ENCODE assay signal across 11 cellular contexts in genomic region chr5:141608557-141608956, GRCh38. TPM values are rescaled to one million over a fixed set of nuclear protein-coding genes. Genes with fewer than 3 reads are reported as not detected.
DNase-seq lines count a peak whose midpoint lies in the region; ATAC-seq and TF ChIP-seq lines count a peak whose summit lies in the region.
"Had no signal": no experiment of that assay in that cellular context is flagged by ENCODE, and none has a peak within 500 bp of the region (broad histone marks: within the 10 kb centered on the region; RNA-seq: fewer than 3 reads in every experiment).

No MANE protein-coding gene starts in this region.

- TF ChIP-seq CTCF in mucosa of descending colon (IDR thresholded peaks at IDR 0.05): no peak
- TF ChIP-seq CTCF in ascending aorta (IDR thresholded peaks at IDR 0.05): no peak

- H3K4me3 Mint-ChIP-seq in CD4-positive, CD25-positive, alpha-beta regulatory T cell: peak overlapping the region; percentile 65 to 82 (median 78)
- H3K4me3 Mint-ChIP-seq in central memory CD8-positive, alpha-beta T cell: peak overlapping the region; percentile 71
- peak overlapping the region; percentile 75 for H3K4me3 Mint-ChIP-seq in natural killer cell treated with Interleukin-12 subunit alpha and Interleukin-12 subunit beta and Interleukin-15 and Interleukin-18, amount 100 ng/mL, for 72 hours

- no peaks in the 10 kb centered on the region for H3K9me3 Mint-ChIP-seq in CD4-positive, CD25-positive, alpha-beta regulatory T cell
- no peaks in the 10 kb centered on the region for H3K9me3 Mint-ChIP-seq in central memory CD8-positive, alpha-beta T cell
- no peaks in the 10 kb centered on the region for H3K9me3 Mint-ChIP-seq in natural killer cell treated with Interleukin-12 subunit alpha and Interleukin-12 subunit beta and Interleukin-15 and Interleukin-18, amount 100 ng/mL, for 72 hours

- H3K9me3 ChIP-seq in CD4-positive, CD25-positive, alpha-beta regulatory T cell (ENCODE audit: control insufficient read depth in 2 of 2, low read length in 2 of 2): no peaks in the 10 kb centered on the region
- no peaks in the 10 kb centered on the region for H3K9me3 ChIP-seq in KOPT-K1 (ENCODE audit: insufficient read depth, low read length, poor library complexity, severe bottlenecking)
- H3K9me3 ChIP-seq in mucosa of descending colon: no peaks in the 10 kb centered on the region
- no peaks in the 10 kb centered on the region for H3K9me3 ChIP-seq in ascending aorta

- peaks cover 93% of the 10 kb centered on the region for H3K4me1 ChIP-seq in CD4-positive, CD25-positive, alpha-beta regulatory T cell (ENCODE audit: control insufficient read depth, insufficient read depth, low read length, poor library complexity, severe bottlenecking)
- H3K4me1 ChIP-seq in mucosa of descending colon (ENCODE audit: low read depth) (peaks cover 13% of the 10 kb centered on the region), ascending aorta (peaks cover 11 to 28% of the 10 kb centered on the region in 2 donors)

- peaks cover 17% of the 10 kb centered on the region for H3K36me3 Mint-ChIP-seq in CD4-positive, CD25-positive, alpha-beta regulatory T cell
- peaks cover 19% of the 10 kb centered on the region for H3K36me3 Mint-ChIP-seq in central memory CD8-positive, alpha-beta T cell (ENCODE audit: insufficient read depth)
- peaks cover 11% of the 10 kb centered on the region for H3K36me3 Mint-ChIP-seq in natural killer cell treated with Interleukin-12 subunit alpha and Interleukin-12 subunit beta and Interleukin-15 and Interleukin-18, amount 100 ng/mL, for 72 hours

- DNase-seq in CD4-positive, CD25-positive, alpha-beta regulatory T cell: no peak
- DNase-seq in central memory CD8-positive, alpha-beta T cell (ENCODE audit: low spot score in 2 of 2): no peak
- no peak for DNase-seq in natural killer cell treated with Interleukin-12 subunit alpha and Interleukin-12 subunit beta and Interleukin-15 and Interleukin-18, amount 100 ng/mL, for 72 hours (ENCODE audit: low spot score)
- DNase-seq in mucosa of descending colon (no peak), ascending aorta (ENCODE audit: low spot score in 2 of 2) (no peak)
- DNase-seq in stimulated activated CD4-positive, alpha-beta T cell treated with anti-CD3 and anti-CD28 coated beads, Interleukin-2, amount 100 ng/mL, for 24 hours: no peak
- DNase-seq: activated T-cell treated with anti-CD3 and anti-CD28 coated beads for 4 hours, KBM-7, NCI-H2171 had no signal

- H3K27ac Mint-ChIP-seq in CD4-positive, CD25-positive, alpha-beta regulatory T cell: peak overlapping the region; percentile 92 to 97 (median 92)
- H3K27ac Mint-ChIP-seq in central memory CD8-positive, alpha-beta T cell (ENCODE audit: low read depth): peak overlapping the region; percentile 84
- H3K27ac Mint-ChIP-seq in natural killer cell treated with Interleukin-12 subunit alpha and Interleukin-12 subunit beta and Interleukin-15 and Interleukin-18, amount 100 ng/mL, for 72 hours: peak overlapping the region; percentile 87 to 91

- no peaks in the 10 kb centered on the region for H3K27me3 ChIP-seq in CD4-positive, CD25-positive, alpha-beta regulatory T cell (ENCODE audit: control insufficient read depth, insufficient read depth, low read length)
- no peaks in the 10 kb centered on the region for H3K27me3 ChIP-seq in ascending aorta

- H3K27me3 Mint-ChIP-seq in CD4-positive, CD25-positive, alpha-beta regulatory T cell: no peaks in the 10 kb centered on the region
- no peaks in the 10 kb centered on the region for H3K27me3 Mint-ChIP-seq in central memory CD8-positive, alpha-beta T cell
- no peaks in the 10 kb centered on the region for H3K27me3 Mint-ChIP-seq in natural killer cell treated with Interleukin-12 subunit alpha and Interleukin-12 subunit beta and Interleukin-15 and Interleukin-18, amount 100 ng/mL, for 72 hours

- no peak for ATAC-seq in CD4-positive, CD25-positive, alpha-beta regulatory T cell (ENCODE audit: low read depth in 2 of 2)
- ATAC-seq in central memory CD8-positive, alpha-beta T cell (replicated peaks; ENCODE audit: extremely low read depth, poor library complexity, severe bottlenecking): no peak
- ATAC-seq in natural killer cell treated with Interleukin-12 subunit alpha and Interleukin-12 subunit beta and Interleukin-15 and Interleukin-18, amount 100 ng/mL, for 72 hours: no peak
- ATAC-seq in HG02840 (IDR thresholded peaks at IDR 0.05; ENCODE audit: low FRiP score, unreplicated experiment) (no peak), mucosa of descending colon (no peak)

- peak overlapping the region; percentile 90 for H3K27ac ChIP-seq in CD4-positive, CD25-positive, alpha-beta regulatory T cell (ENCODE audit: insufficient read depth, low read length, poor library complexity, severe bottlenecking)
- H3K27ac ChIP-seq in KOPT-K1 (ENCODE audit: low read depth, low read length, poor library complexity, severe bottlenecking) (peak overlapping the region; percentile 98), ascending aorta (no peak overlapping the region)

- H3K36me3 ChIP-seq in CD4-positive, CD25-positive, alpha-beta regulatory T cell (ENCODE audit: control insufficient read depth, insufficient read depth, low read length): no peaks in the 10 kb centered on the region
- H3K36me3 ChIP-seq in KOPT-K1 (ENCODE audit: insufficient read depth, low read length): peaks cover 20% of the 10 kb centered on the region
- no peaks in the 10 kb centered on the region for H3K36me3 ChIP-seq in mucosa of descending colon (ENCODE audit: low read depth)
- H3K36me3 ChIP-seq in ascending aorta: no peaks in the 10 kb centered on the region

- H3K4me1 Mint-ChIP-seq in CD4-positive, CD25-positive, alpha-beta regulatory T cell: peaks cover 36 to 96% (median 79%) of the 10 kb centered on the region in 4 donors
- H3K4me1 Mint-ChIP-seq in central memory CD8-positive, alpha-beta T cell: peaks cover 86% of the 10 kb centered on the region
- peaks cover 55 to 87% of the 10 kb centered on the region in 2 donors for H3K4me1 Mint-ChIP-seq in natural killer cell treated with Interleukin-12 subunit alpha and Interleukin-12 subunit beta and Interleukin-15 and Interleukin-18, amount 100 ng/mL, for 72 hours (ENCODE audit: low read depth in 2 of 2)

- H3K4me3 ChIP-seq in CD4-positive, CD25-positive, alpha-beta regulatory T cell (ENCODE audit: low read depth, low read length): peak overlapping the region; percentile 69
- no peak overlapping the region for H3K4me3 ChIP-seq in mucosa of descending colon
- no peak overlapping the region for H3K4me3 ChIP-seq in ascending aorta

- intact Hi-C loops in mucosa of descending colon (cut with DNase I, micrococcal nuclease) (no loop called here), ascending aorta (cut with DNase I) (no loop called here)

RNA-seq across cellular contexts. Expression of gene DIAPH1, which starts 10.2 kb away (rescaled TPM):
- total RNA-seq in CD4-positive, CD25-positive, alpha-beta regulatory T cell: 287 TPM
- 100 to 1,000 TPM in 1 of 4 donors, 10 to 100 TPM in 3; 86.1 to 105 (median 90.7) TPM for polyA plus RNA-seq in CD4-positive, CD25-positive, alpha-beta regulatory T cell
- 100 to 1,000 TPM; 280 to 289 TPM for total RNA-seq in natural killer cell treated with Interleukin-12 subunit alpha and Interleukin-12 subunit beta and Interleukin-15 and Interleukin-18, amount 100 ng/mL, for 72 hours
- total RNA-seq in mucosa of descending colon (10 to 100 TPM; 53.3 to 87.7 (median 82.7) TPM), ascending aorta (65.8 TPM)

RNA-seq across cellular contexts. Expression of gene HDAC3, which starts 28.1 kb away (rescaled TPM):
- 83.9 TPM for total RNA-seq in CD4-positive, CD25-positive, alpha-beta regulatory T cell
- 100 to 1,000 TPM in 1 of 4 donors, 10 to 100 TPM in 3; 94.0 to 102 (median 96.1) TPM for polyA plus RNA-seq in CD4-positive, CD25-positive, alpha-beta regulatory T cell
- 100 to 1,000 TPM in 1 of 2 donors, 10 to 100 TPM in 1; 80.0 to 128 TPM for total RNA-seq in natural killer cell treated with Interleukin-12 subunit alpha and Interleukin-12 subunit beta and Interleukin-15 and Interleukin-18, amount 100 ng/mL, for 72 hours
- 10 to 100 TPM; 45.1 to 47.0 (median 45.8) TPM for total RNA-seq in mucosa of descending colon
- 43.4 TPM for total RNA-seq in ascending aorta

RNA-seq across cellular contexts. Expression of gene RELL2, which starts 28.2 kb away (rescaled TPM):
- total RNA-seq in CD4-positive, CD25-positive, alpha-beta regulatory T cell: 20.5 TPM
- polyA plus RNA-seq in CD4-positive, CD25-positive, alpha-beta regulatory T cell: 1 to 10 TPM; 2.4 to 5.5 (median 3.5) TPM
- total RNA-seq in natural killer cell treated with Interleukin-12 subunit alpha and Interleukin-12 subunit beta and Interleukin-15 and Interleukin-18, amount 100 ng/mL, for 72 hours: 10 to 100 TPM in 1 of 2 donors, 1 to 10 TPM in 1; 8.1 to 39.3 TPM
- total RNA-seq in mucosa of descending colon: 1 to 10 TPM; 2.3 to 3.9 (median 3.3) TPM
- 1.4 TPM for total RNA-seq in ascending aorta

RNA-seq across cellular contexts. Expression of gene FCHSD1, which starts 42.7 kb away (rescaled TPM):
- 115 TPM for total RNA-seq in CD4-positive, CD25-positive, alpha-beta regulatory T cell
- 10 to 100 TPM in 1 of 4 donors, 1 to 10 TPM in 3; 7.7 to 16.0 (median 8.2) TPM for polyA plus RNA-seq in CD4-positive, CD25-positive, alpha-beta regulatory T cell
- total RNA-seq in natural killer cell treated with Interleukin-12 subunit alpha and Interleukin-12 subunit beta and Interleukin-15 and Interleukin-18, amount 100 ng/mL, for 72 hours: 10 to 100 TPM; 35.6 to 56.4 TPM
- 10 to 100 TPM; 16.3 to 23.3 (median 17.6) TPM for total RNA-seq in mucosa of descending colon
- 127 TPM for total RNA-seq in ascending aorta

Comparison
In these comparisons a context has a peak if more than half of its experiments do, and no peak if none do; other contexts are left out.
1. H3K27ac ChIP-seq: peak in CD4-positive, CD25-positive, alpha-beta regulatory T cell (single experiment) and KOPT-K1 (single experiment); none in ascending aorta (0 of 2).
2. Peak in every context shown above with its lines, with median percentiles within 50 percentile points of each other: H3K27ac Mint-ChIP-seq and H3K4me3 Mint-ChIP-seq.